In the genomic region with DNA sequence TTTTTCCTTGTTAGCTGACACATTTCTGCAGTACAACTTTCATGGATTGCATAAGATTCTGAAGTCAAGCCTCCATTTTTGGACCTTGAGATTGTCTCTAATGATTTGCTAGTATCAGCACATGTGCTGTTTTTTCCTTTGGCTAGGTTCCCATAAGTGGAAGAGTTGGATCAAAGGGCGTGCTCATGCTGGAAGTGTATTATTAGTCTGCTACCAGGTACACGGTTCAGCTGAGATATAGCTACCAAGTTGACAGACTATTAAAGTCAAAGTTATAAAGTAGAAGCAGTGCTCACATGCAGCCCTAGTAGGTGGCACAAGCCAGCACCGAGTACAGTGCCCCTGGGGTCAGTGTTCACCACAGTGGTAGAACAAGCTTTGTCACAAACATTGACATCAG, we compare ENCODE assay signal across 24 cellular contexts. TPM values are rescaled to one million over a fixed set of nuclear protein-coding genes. Genes with fewer than 3 reads are reported as not detected.
DNase-seq lines count a peak whose midpoint lies in the region; TF ChIP-seq lines count a peak whose summit lies in the region.
"Had no signal": no experiment of that assay in that cellular context is flagged by ENCODE, and none has a peak within 500 bp of the region (broad histone marks: within the 10 kb centered on the region; RNA-seq: fewer than 3 reads in every experiment).

No MANE protein-coding gene starts in this region.

- H3F3A ChIP-seq in GM23248 (ENCODE audit: insufficient read depth): peaks cover 8% of the 10 kb centered on the region; the same call in 1 of the 2 replicates

- H3K4me3 ChIP-seq in GM23248 (no peak overlapping the region), colonic mucosa (no peak overlapping the region)
- H3K4me3 ChIP-seq: cardiac muscle cell, suprapubic skin, uterus had no signal

- 41 to 45% methylated on average over 3 of the region's 3 CpGs for WGBS in GM23248 (ENCODE audit: low coverage in 1 of 2, low lambda C conversion rate in 2 of 2, missing lambda C conversion rate in 2 of 2), 2 experiments

- no peak overlapping the region for H3K4me2 ChIP-seq in GM23248 (ENCODE audit: unreplicated experiment)

- H3K9me3 ChIP-seq in GM23248 (ENCODE audit: low read depth): no peaks in the 10 kb centered on the region
- no peaks in the 10 kb centered on the region for H3K9me3 ChIP-seq in colonic mucosa
- H3K9me3 ChIP-seq: BE2C, suprapubic skin, uterus had no signal

- DNase-seq in GM23248: peak; percentile 5
- DNase-seq in colonic mucosa: peak; percentile 38
- peak; percentile 66 for DNase-seq in mucosa of gallbladder (ENCODE audit: low spot score)
- DNase-seq in SIG-M5 treated with dmso at 0.1 percent for 504 hours (lab: John Stamatoyannopoulos, UW; ENCODE audit: unreplicated experiment): no peak
- DNase-seq in GM20000 (ENCODE audit: low spot score): no peak
- DNase-seq in NCI-H146 (lab: John Stamatoyannopoulos, UW): no peak
- DNase-seq: activated CD4-positive, alpha-beta T cell treated with anti-CD3 and anti-CD28 coated beads for 4 hours; activated CD8-positive, alpha-beta memory T cell treated with anti-CD3 and anti-CD28 coated beads for 24 hours; activated naive CD4-positive, alpha-beta T cell; activated T-cell treated with anti-CD3 and anti-CD28 coated beads, Interleukin-2, amount 50 U/mL, for 48 hours; BE2C; glutamatergic neuron; GOT3; mammary epithelial cell; NCI-H1417 treated with DMSO at 0.1 percent for 48 hours; NCI-H774; occipital lobe; uterus had no signal

- no peak for TF ChIP-seq CTCF in colonic mucosa (IDR thresholded peaks at IDR 0.05)
- no peak for TF ChIP-seq CTCF in GM20000 (IDR thresholded peaks at IDR 0.05; ENCODE audit: extremely low read depth, missing control alignments)

- peaks cover 37% of the 10 kb centered on the region for H3K79me2 ChIP-seq in GM23248 (ENCODE audit: insufficient read depth)

- H3K9me2 ChIP-seq in GM23248 (ENCODE audit: insufficient read depth): no peaks in the 10 kb centered on the region

- in situ Hi-C loops in GM23248 (cut with MboI): no loop called here

- H3K4me1 ChIP-seq in GM23248 (ENCODE audit: insufficient read depth): peaks cover 17% of the 10 kb centered on the region
- H3K4me1 ChIP-seq in colonic mucosa: peaks cover 21% of the 10 kb centered on the region

- H3K9ac ChIP-seq in GM23248 (no peak overlapping the region), colonic mucosa (ENCODE audit: low read depth in 2 of 2, low read length in 2 of 2) (peak overlapping the region in 1 of 2 donors; percentile 44)

- H2AFZ ChIP-seq in GM23248: no peak overlapping the region

- H3K36me3 ChIP-seq in GM23248 (ENCODE audit: low read depth) (0 out of 2 replicates have a peak, but pooled peaks cover 7% of the 10 kb centered on the region), colonic mucosa (no peaks in the 10 kb centered on the region)
- H3K36me3 ChIP-seq: cardiac muscle cell, uterus had no signal

- H4K20me1 ChIP-seq in GM23248 (ENCODE audit: insufficient read depth): no peaks in the 10 kb centered on the region

- H3K27me3 ChIP-seq in GM23248 (replicated peaks; ENCODE audit: insufficient read depth): no peaks in the 10 kb centered on the region
- H3K27me3 ChIP-seq in colonic mucosa: no peaks in the 10 kb centered on the region
- H3K27me3 ChIP-seq: BE2C, cardiac muscle cell, suprapubic skin, uterus had no signal

- intact Hi-C loops in colonic mucosa (cut with DNase I): no loop called here

- H3K27ac ChIP-seq in GM23248 (no peak overlapping the region), colonic mucosa (peak overlapping the region; percentile 70)
- H3K27ac ChIP-seq: cardiac muscle cell, suprapubic skin, uterus had no signal

RNA-seq across cellular contexts. Expression of gene FAHD1, which starts 3.2 kb away (rescaled TPM):
- total RNA-seq in GM23248 (2014; rRNA removed; shearing (Covaris generic)): 40.9 and 55.3 TPM in 2 replicates
- 39.7 and 40.6 TPM in 2 replicates for polyA plus RNA-seq in GM23248 (2016; fragmentation: Nextera tagmentation; extraction: Ambion mirVana)
- total RNA-seq in colonic mucosa (10 to 100 TPM; 55.5 to 73.9 TPM), mucosa of gallbladder (49.6 TPM)

RNA-seq across cellular contexts. Expression of gene HAGH, which starts 3.6 kb away (rescaled TPM):
- total RNA-seq in GM23248 (2014; rRNA removed; shearing (Covaris generic)): 48.4 and 76.5 TPM in 2 replicates
- 45.5 and 48.9 TPM in 2 replicates for polyA plus RNA-seq in GM23248 (2016; fragmentation: Nextera tagmentation; extraction: Ambion mirVana)
- total RNA-seq in colonic mucosa (10 to 100 TPM; 61.9 to 64.7 TPM), mucosa of gallbladder (82.2 TPM)

RNA-seq across cellular contexts. Expression of gene IGFALS, which starts 36.7 kb away (rescaled TPM):
- total RNA-seq in GM23248 (2014; rRNA removed; shearing (Covaris generic)): 0.51 TPM in 1 of 2 replicates, not detected in the other
- polyA plus RNA-seq in GM23248 (2016; fragmentation: Nextera tagmentation; extraction: Ambion mirVana): not detected in 2 replicates
- total RNA-seq in colonic mucosa (1 to 10 TPM; 5.7 to 7.0 TPM), mucosa of gallbladder (29.3 TPM)
- total RNA-seq: A673, kidney epithelial cell, mammary epithelial cell, MCF 10A, occipital lobe had no signal
- polyA plus RNA-seq: IgD-negative memory B cell, mammary epithelial cell had no signal

RNA-seq across cellular contexts. Expression of gene MEIOB, which starts 41.8 kb away (rescaled TPM):
- 0.38 TPM in 1 of 2 replicates, not detected in the other for total RNA-seq in GM23248 (2014; rRNA removed; shearing (Covaris generic))
- polyA plus RNA-seq in GM23248 (2016; fragmentation: Nextera tagmentation; extraction: Ambion mirVana): 0.14 TPM in 1 of 2 replicates, not detected in the other
- under 1 TPM in 1 of 2 donors, not detected in 1; 0.27 TPM for total RNA-seq in colonic mucosa
- 0.17 TPM for total RNA-seq in mucosa of gallbladder
- total RNA-seq: MCF 10A, occipital lobe had no signal
- polyA plus RNA-seq: cardiac muscle cell, IgD-negative memory B cell, mammary epithelial cell had no signal

RNA-seq across cellular contexts. Expression of gene NUBP2, which starts 47.5 kb away (rescaled TPM):
- total RNA-seq in GM23248 (2014; rRNA removed; shearing (Covaris generic)): 88.9 and 189 TPM in 2 replicates
- polyA plus RNA-seq in GM23248 (2016; fragmentation: Nextera tagmentation; extraction: Ambion mirVana): 64.3 and 66.4 TPM in 2 replicates
- total RNA-seq in colonic mucosa (10 to 100 TPM; 30.0 to 72.8 TPM), mucosa of gallbladder (54.4 TPM)

Comparison
In these comparisons a context has a peak if more than half of its experiments do, and no peak if none do; other contexts are left out.
1. DNase-seq: peak in GM23248 (single experiment), colonic mucosa (single experiment) and mucosa of gallbladder (single experiment); none in SIG-M5 treated with dmso at 0.1 percent for 504 hours (single experiment), GM20000 (single experiment) and NCI-H146 (single experiment).